11 cellular contexts compared by ENCODE assay signal in genomic region chr1:26477446-26478152, GRCh38. TPM values are rescaled to one million over a fixed set of nuclear protein-coding genes. Genes with fewer than 3 reads are reported as not detected.
DNase-seq lines count a peak whose midpoint lies in the region; ATAC-seq and TF ChIP-seq lines count a peak whose summit lies in the region.
"Had no signal": no experiment of that assay in that cellular context is flagged by ENCODE, and none has a peak within 500 bp of the region (broad histone marks: within the 10 kb centered on the region; RNA-seq: fewer than 3 reads in every experiment).

No MANE protein-coding gene starts in this region.

- CTCF ChIA-PET in WTC11 (lab: Charles Lee): no interaction called here

- POLR2A ChIA-PET in WTC11 (lab: Charles Lee): interaction anchor here (1.2 kb wide), 1 partner anchor 13 kb away, joined by 3 read pairs; no protein-coding TSS in a partner anchor

- TF ChIP-seq CTCF in HFFc6 (IDR thresholded peaks at IDR 0.05) (no peak), WTC11 (IDR thresholded peaks at IDR 0.05) (no peak), nephron progenitor cell (IDR thresholded peaks at IDR 0.05) (no peak)

- ATAC-seq in WTC11 (peak; percentile 8; the same call in 1 of the 2 replicates), GM19035 (IDR thresholded peaks at IDR 0.05; ENCODE audit: unreplicated experiment) (no peak), GM21717 (IDR thresholded peaks at IDR 0.05; ENCODE audit: unreplicated experiment) (no peak)

- no peaks in the 10 kb centered on the region; the same call in 1 of the 2 replicates for H3K27me3 Mint-ChIP-seq in HFFc6 (ENCODE audit: insufficient read depth)
- no peaks in the 10 kb centered on the region for H3K27me3 Mint-ChIP-seq in WTC11 (ENCODE audit: low read depth)
- no peaks in the 10 kb centered on the region for H3K27me3 Mint-ChIP-seq in nephron progenitor cell (ENCODE audit: low read depth, poor library complexity)

- H3K4me3 Mint-ChIP-seq in HFFc6: no peak overlapping the region
- H3K4me3 Mint-ChIP-seq in WTC11: no peak overlapping the region
- H3K4me3 Mint-ChIP-seq in nephron progenitor cell: no peak overlapping the region
- H3K4me3 Mint-ChIP-seq: activated T-helper 1 cell treated with anti-CD3 and anti-CD28 coated beads, Interleukin-12 subunit alpha, Interleukin-12 subunit beta, Interleukin-2, Interleukin-4 antibody, amounts not matched to agents 30 ng/mL and 10 ng/mL and 1 ng/mL, durations not matched to agents 14 hours and 24 hours and 36 hours had no signal

- H3K9me3 Mint-ChIP-seq in HFFc6: no peaks in the 10 kb centered on the region
- H3K9me3 Mint-ChIP-seq in WTC11: no peaks in the 10 kb centered on the region
- H3K9me3 Mint-ChIP-seq in nephron progenitor cell: no peaks in the 10 kb centered on the region
- H3K9me3 Mint-ChIP-seq: activated T-helper 1 cell treated with anti-CD3 and anti-CD28 coated beads, Interleukin-12 subunit alpha, Interleukin-12 subunit beta, Interleukin-2, Interleukin-4 antibody, amounts not matched to agents 30 ng/mL and 10 ng/mL and 1 ng/mL, durations not matched to agents 14 hours and 24 hours and 36 hours had no signal

- H3K36me3 Mint-ChIP-seq in HFFc6 (ENCODE audit: low read depth): peaks cover 48% of the 10 kb centered on the region
- peaks cover 48% of the 10 kb centered on the region for H3K36me3 Mint-ChIP-seq in WTC11
- H3K36me3 Mint-ChIP-seq in nephron progenitor cell (ENCODE audit: low read depth): peaks cover 60% of the 10 kb centered on the region

- H3K27ac Mint-ChIP-seq in HFFc6 (peak overlapping the region; percentile 46), WTC11 (peak overlapping the region; percentile 41), nephron progenitor cell (peak overlapping the region; percentile 97)
- H3K27ac Mint-ChIP-seq: activated T-helper 1 cell treated with anti-CD3 and anti-CD28 coated beads, Interleukin-12 subunit alpha, Interleukin-12 subunit beta, Interleukin-2, Interleukin-4 antibody, amounts not matched to agents 30 ng/mL and 10 ng/mL and 1 ng/mL, durations not matched to agents 14 hours and 24 hours and 36 hours had no signal

- peak; percentile 23 for DNase-seq in SIG-M5 treated with dmso at 0.1 percent for 504 hours (lab: John Stamatoyannopoulos, UW; ENCODE audit: unreplicated experiment)
- no peak for DNase-seq in SIG-M5 (lab: John Stamatoyannopoulos, UW)
- DNase-seq in HFFc6: peak; percentile 26
- no peak for DNase-seq in WTC11 (ENCODE audit: low spot score)
- no peak for DNase-seq in nephron progenitor cell
- no peak for DNase-seq in RKO (ENCODE audit: low spot score)
- DNase-seq: effector CD4-positive, alpha-beta T cell; NCI-H2171 had no signal

- H3K4me1 Mint-ChIP-seq in HFFc6 (ENCODE audit: low read depth) (peaks cover 47% of the 10 kb centered on the region), WTC11 (peaks cover 11% of the 10 kb centered on the region), nephron progenitor cell (peaks cover 36% of the 10 kb centered on the region)

TF ChIP-seq in WTC11, 78 proteins besides CTCF, POLR2A, EP300 and RAD21:
- TF ChIP-seq ATF1 (CRISPR knock-in tag; IDR thresholded peaks at IDR 0.05) (no peak), IRF2 (CRISPR knock-in tag; IDR thresholded peaks at IDR 0.05; ENCODE audit: borderline replicate concordance, low read depth) (no peak), ZBTB21 (CRISPR knock-in tag; IDR thresholded peaks at IDR 0.05; ENCODE audit: borderline replicate concordance) (no peak), ZNF532 (CRISPR knock-in tag; IDR thresholded peaks at IDR 0.05; ENCODE audit: borderline replicate concordance) (peak; percentile 92), GTF2I (CRISPR knock-in tag; conservative IDR thresholded peaks at IDR 0.05) (0 out of 2 replicates have a peak, but pooled peaks have one; percentile 27), FOXJ3 (CRISPR knock-in tag; IDR thresholded peaks at IDR 0.05; ENCODE audit: borderline replicate concordance) (no peak), NR3C1 (CRISPR knock-in tag; conservative IDR thresholded peaks at IDR 0.05; ENCODE audit: low read depth) (no peak), TCF7 (CRISPR knock-in tag; IDR thresholded peaks at IDR 0.05; ENCODE audit: low read depth) (no peak)
TF ChIP-seq in WTC11: peak in this region for 2.

RNA-seq across cellular contexts. Expression of gene HMGN2, which starts 5.4 kb away (rescaled TPM):
- 100 to 1,000 TPM; 440 to 699 (median 668) TPM for total RNA-seq in HFFc6 (2021; fragmentation: NEBNext Ultra II Directional; extraction: Animal tissue kit (Norgen Biotek cat#: 25700))
- total RNA-seq in WTC11 (2021): 374 to 414 TPM (median 379 TPM) in 3 replicates

RNA-seq across cellular contexts. Expression of gene DHDDS, which starts 45.5 kb away (rescaled TPM):
- total RNA-seq in HFFc6 (2021; fragmentation: NEBNext Ultra II Directional; extraction: Animal tissue kit (Norgen Biotek cat#: 25700)): 10 to 100 TPM; 68.3 to 76.1 (median 70.8) TPM
- total RNA-seq in WTC11 (2021): 44.9 to 55.4 TPM (median 47.1 TPM) in 3 replicates

RNA-seq across cellular contexts. Expression of gene RPS6KA1, which starts 52.0 kb away (rescaled TPM):
- 1 to 10 TPM; 1.5 to 2.6 (median 1.7) TPM for total RNA-seq in HFFc6 (2021; fragmentation: NEBNext Ultra II Directional; extraction: Animal tissue kit (Norgen Biotek cat#: 25700))
- 55.6 to 65.5 TPM (median 57.7 TPM) in 3 replicates for total RNA-seq in WTC11 (2021)

Comparison
In these comparisons a context has a peak if more than half of its experiments do, and no peak if none do; other contexts are left out.
1. DNase-seq: peak in SIG-M5 treated with dmso at 0.1 percent for 504 hours (single experiment) and HFFc6 (single experiment); none in SIG-M5 (single experiment), WTC11 (single experiment), nephron progenitor cell (single experiment) and RKO (single experiment).
2. H3K27ac Mint-ChIP-seq: peak in every context shown above with its lines; median percentile 97 in nephron progenitor cell; 46 in HFFc6; 41 in WTC11.
3. RNA of gene RPS6KA1, which starts 52.0 kb away (total RNA-seq): 55.6 to 65.5 TPM in WTC11; 1.5 to 2.6 TPM in HFFc6; every median in the first group is over 10 times any median in the second.